In the genomic region with DNA sequence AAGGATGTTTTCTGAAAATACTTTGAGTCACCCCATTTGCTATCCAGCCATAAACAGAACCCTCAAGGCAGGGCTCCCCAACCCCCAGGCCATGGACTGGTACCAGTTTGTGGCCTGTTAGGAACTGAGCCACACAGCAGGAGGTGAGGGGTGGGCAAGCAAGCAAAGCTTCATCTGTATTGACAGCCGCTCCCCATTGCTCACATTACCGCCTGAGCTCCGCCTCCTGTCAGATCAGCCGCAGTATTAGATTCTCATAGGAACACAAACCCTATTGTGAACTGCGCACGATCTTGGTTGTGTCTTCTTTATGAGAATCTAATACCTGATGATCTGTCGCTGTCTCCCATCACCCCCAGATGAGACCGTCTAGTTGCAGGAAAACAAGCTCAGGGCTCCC, we compare ENCODE assay signal across 10 cellular contexts.
"Had no signal": no experiment of that assay in that cellular context is flagged by ENCODE, and none has a peak within 500 bp of the region (broad histone marks: within the 10 kb centered on the region; RNA-seq: fewer than 3 reads in every experiment).

No MANE protein-coding gene starts in this region.

- H3K4me1 Mint-ChIP-seq: GM23338, H9 had no signal

- H3K9me3 Mint-ChIP-seq: H9 had no signal

- H3K36me3 ChIP-seq: HAP-1 had no signal

- H3K4me1 ChIP-seq: HAP-1 had no signal

- H3K27ac ChIP-seq: GM23248 had no signal

- H3K9me3 ChIP-seq: HAP-1 had no signal

- DNase-seq: GM23248, GOT3, H7, H9, HCEC 1CT, HFFc6 had no signal

- H3K27ac Mint-ChIP-seq: GM23338, H9, HFFc6 had no signal

- FAIRE-seq: H1, H54 had no signal

- H3K4me3 Mint-ChIP-seq: GM23338, H9, HFFc6 had no signal

- H3K4me3 ChIP-seq: GM23248, GM23338, HAP-1 had no signal
